ENCODE assay signal across 8 cellular contexts in genomic region chr6:143427109-143427817, GRCh38. TPM values are rescaled to one million over a fixed set of nuclear protein-coding genes. Genes with fewer than 3 reads are reported as not detected.
DNase-seq lines count a peak whose midpoint lies in the region; ATAC-seq and FAIRE-seq lines count a peak whose summit lies in the region.

No MANE protein-coding gene starts in this region.

- peak; percentile 65 to 73 (median 70) for DNase-seq in CD4-positive, alpha-beta memory T cell
- DNase-seq in GM19239 (ENCODE audit: insufficient read length, low spot score) = peak; percentile 40
- peak; percentile 7 for DNase-seq in NCI-H510A (lab: John Stamatoyannopoulos, UW)
- peak; percentile 72 for DNase-seq in activated CD4-positive, alpha-beta T cell treated with anti-CD3 and anti-CD28 coated beads, Interleukin-2, amount 50 U/mL, for 1 hour
- peak; percentile 35 to 72 for DNase-seq in dermis microvascular lymphatic vessel endothelial cell (ENCODE audit: low read depth in 2 of 2)
- peak; percentile 74 to 79 for DNase-seq in lung microvascular endothelial cell (ENCODE audit: low read depth in 2 of 2)
- peak; percentile 54 for DNase-seq in stimulated activated CD8-positive, alpha-beta memory T cell treated with anti-CD3 and anti-CD28 coated beads, Interleukin-15, amount 100 ng/mL, for 1 hour (ENCODE audit: low read depth)

- H3K27me3 ChIP-seq in CD4-positive, alpha-beta memory T cell (ENCODE audit: insufficient read depth, low read length) = no peaks in the 10 kb centered on the region

- intact Hi-C loops in CD4-positive, alpha-beta memory T cell (cut with micrococcal nuclease) = loop anchor here (1.0 to 10.0 kb wide), 7 partner anchors 362 to 1280 kb away; partner anchors contain the start of genes AIG1, NMBR and VTA1

- H3K4me1 ChIP-seq in CD4-positive, alpha-beta memory T cell (ENCODE audit: insufficient read depth, low read length) = no peaks in the 10 kb centered on the region

- peaks cover 11 to 12% of the 10 kb centered on the region in 2 donors for H3K36me3 Mint-ChIP-seq in CD4-positive, alpha-beta memory T cell

- peak; percentile 68 for FAIRE-seq in GM19239 (lab: Jason Lieb, UNC)

- peak; percentile 99 for ATAC-seq in HG03280 (IDR thresholded peaks at IDR 0.05; ENCODE audit: unreplicated experiment)

- H3K4me3 ChIP-seq in CD4-positive, alpha-beta memory T cell (ENCODE audit: low read length in 2 of 2) = no peak overlapping the region

- no peak overlapping the region for H3K27ac ChIP-seq in CD4-positive, alpha-beta memory T cell (ENCODE audit: low read depth, low read length)

- CTCF ChIA-PET in CD4-positive, alpha-beta memory T cell (lab: Charles Lee; ENCODE audit: partially characterized antibody) = interaction anchor here (0.7 to 5.5 kb wide), 24 partner anchors 9 to 1280 kb away, joined by 3 to 86 read pairs (median 4); partner anchors contain the start of genes ADAT2, PEX3 and VTA1

- no peaks in the 10 kb centered on the region for H3K4me1 Mint-ChIP-seq in CD4-positive, alpha-beta memory T cell

- POLR2A ChIA-PET in CD4-positive, alpha-beta memory T cell (lab: Charles Lee; ENCODE audit: partially characterized antibody) = interaction anchor here (0.6 to 1.7 kb wide), 3 partner anchors 27 to 952 kb away, joined by 3 to 4 read pairs (median 3); no protein-coding TSS in a partner anchor

- no peaks in the 10 kb centered on the region for H3K27me3 Mint-ChIP-seq in CD4-positive, alpha-beta memory T cell

- H3K36me3 ChIP-seq in CD4-positive, alpha-beta memory T cell (ENCODE audit: insufficient read depth, low read length) = no peaks in the 10 kb centered on the region

- no peaks in the 10 kb centered on the region for H3K9me3 ChIP-seq in CD4-positive, alpha-beta memory T cell (ENCODE audit: control insufficient read depth in 1 of 2, low read length in 2 of 2)

- H3K9me3 Mint-ChIP-seq in CD4-positive, alpha-beta memory T cell = no peaks in the 10 kb centered on the region

- no peak overlapping the region for H3K4me3 Mint-ChIP-seq in CD4-positive, alpha-beta memory T cell

- H3K27ac Mint-ChIP-seq in CD4-positive, alpha-beta memory T cell = peak overlapping the region in 2 of 7 donors; percentile 15 to 81

RNA-seq across cellular contexts. Expression of gene ADAT2, which starts 23.2 kb away (rescaled TPM):
- total RNA-seq in CD4-positive, alpha-beta memory T cell = 10 to 100 TPM; 10.5 to 11.2 TPM
- polyA plus RNA-seq in CD4-positive, alpha-beta memory T cell = 1 to 10 TPM in 1 of 2 donors, under 1 TPM in 1; 0.31 to 1.4 TPM
- 2.2 and 3.7 TPM in 2 replicates for total RNA-seq in dermis microvascular lymphatic vessel endothelial cell
- 2.2 and 3.6 TPM in 2 replicates for total RNA-seq in lung microvascular endothelial cell

RNA-seq across cellular contexts. Expression of gene PEX3, which starts 23.3 kb away (rescaled TPM):
- total RNA-seq in CD4-positive, alpha-beta memory T cell = 10 to 100 TPM; 20.8 to 23.5 TPM
- polyA plus RNA-seq in CD4-positive, alpha-beta memory T cell = 10 to 100 TPM; 23.0 to 26.2 TPM
- total RNA-seq in dermis microvascular lymphatic vessel endothelial cell (13.4 and 13.7 TPM in 2 replicates), lung microvascular endothelial cell (12.4 and 14.5 TPM in 2 replicates)

Comparison
In these comparisons a context has a peak if more than half of its experiments do, and no peak if none do; other contexts are left out.
1. DNase-seq: peak in every context shown above with its lines; median percentile 76 in lung microvascular endothelial cell; 72 in activated CD4-positive, alpha-beta T cell treated with anti-CD3 and anti-CD28 coated beads, Interleukin-2, amount 50 U/mL, for 1 hour; 70 in CD4-positive, alpha-beta memory T cell; 54 in stimulated activated CD8-positive, alpha-beta memory T cell treated with anti-CD3 and anti-CD28 coated beads, Interleukin-15, amount 100 ng/mL, for 1 hour; 54 in dermis microvascular lymphatic vessel endothelial cell; 40 in GM19239; 7 in NCI-H510A.